ENCODE assay signal across 11 cellular contexts in the genomic region with DNA sequence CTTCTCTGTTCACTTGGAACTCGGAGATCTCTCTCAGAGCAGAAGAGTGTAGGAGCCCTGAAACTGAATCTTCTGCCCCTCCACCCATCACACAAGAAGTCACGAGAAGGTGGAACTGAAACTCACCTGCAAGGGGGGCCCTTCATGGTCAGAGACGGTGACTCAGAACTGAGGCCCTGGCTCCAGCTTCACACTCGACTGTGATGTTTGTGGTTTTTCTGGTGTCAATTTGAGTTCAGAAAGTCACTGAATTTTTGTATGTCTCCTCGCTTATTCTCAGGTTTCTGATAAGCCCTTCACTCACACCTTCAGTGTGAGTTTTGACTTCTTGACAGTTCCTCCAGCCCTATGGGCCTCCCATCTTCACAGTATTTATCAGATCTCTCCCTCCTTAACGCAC. TPM values are rescaled to one million over a fixed set of nuclear protein-coding genes. Genes with fewer than 3 reads are reported as not detected.
DNase-seq lines count a peak whose midpoint lies in the region; ATAC-seq and TF ChIP-seq lines count a peak whose summit lies in the region.
"Had no signal": no experiment of that assay in that cellular context is flagged by ENCODE, and none has a peak within 500 bp of the region (broad histone marks: within the 10 kb centered on the region; RNA-seq: fewer than 3 reads in every experiment).

No MANE protein-coding gene starts in this region.

- H3K9me3 Mint-ChIP-seq in activated naive CD4-positive, alpha-beta T cell treated with anti-CD3 and anti-CD28 coated beads, Interleukin-2, amount 50 U/mL, for 72 hours: peaks cover 7 to 21% of the 10 kb centered on the region in 2 donors

- H3K9me3 ChIP-seq in right cardiac atrium (ENCODE audit: control insufficient read depth, low read length): no peaks in the 10 kb centered on the region

- H3K4me1 ChIP-seq in right cardiac atrium (ENCODE audit: control insufficient read depth, insufficient read depth, low read length): no peaks in the 10 kb centered on the region

- H3K27me3 ChIP-seq in right cardiac atrium (ENCODE audit: control insufficient read depth, insufficient read depth): no peaks in the 10 kb centered on the region

- intact Hi-C loops in right cardiac atrium (cut with DNase I): no loop called here

- H3K27ac Mint-ChIP-seq in activated naive CD4-positive, alpha-beta T cell treated with anti-CD3 and anti-CD28 coated beads, Interleukin-2, amount 50 U/mL, for 72 hours: peak overlapping the region in 1 of 2 donors; percentile 0

- no peak overlapping the region for H3K27ac ChIP-seq in right cardiac atrium (ENCODE audit: low read length)
- H3K27ac ChIP-seq: VCaP had no signal

- no peak overlapping the region for H3K4me3 ChIP-seq in right cardiac atrium (ENCODE audit: low read length)

- ATAC-seq in GM19468 (IDR thresholded peaks at IDR 0.05; ENCODE audit: extremely low read depth, unreplicated experiment) (peak; percentile 84), HG03175 (IDR thresholded peaks at IDR 0.05; ENCODE audit: unreplicated experiment) (peak; percentile 94), right cardiac atrium (no peak)
- peak; percentile 95 for ATAC-seq in activated naive CD4-positive, alpha-beta T cell treated with anti-CD3 and anti-CD28 coated beads, Interleukin-2, amount 50 U/mL, for 72 hours

- in situ Hi-C loops in GM13977 (cut with MboI; ENCODE audit: low pct_unique_long_range_greater_than_20kb, low sequenced_read_pairs, unreplicated experiment): loop anchor here (5.0 kb wide), 1 partner anchor 45 kb away; no protein-coding TSS in a partner anchor

- DNase-seq in GM13977 (ENCODE audit: low spot score): peak; percentile 87
- DNase-seq in activated naive CD4-positive, alpha-beta T cell treated with anti-CD3 and anti-CD28 coated beads, Interleukin-2, amount 50 U/mL, for 72 hours (ENCODE audit: low spot score in 2 of 2): peak in 1 of 2 donors; percentile 41
- DNase-seq in AML-193 (lab: John Stamatoyannopoulos, UW): no peak
- DNase-seq in right cardiac atrium: no peak
- DNase-seq in SKM-1 (lab: John Stamatoyannopoulos, UW; ENCODE audit: unreplicated experiment): no peak
- DNase-seq in NCI-H1436 treated with DMSO at 0.1 percent for 48 hours (lab: John Stamatoyannopoulos, UW): no peak
- DNase-seq: DMS79 treated with DMSO at 0.1 percent for 48 hours had no signal

- H3K36me3 Mint-ChIP-seq in activated naive CD4-positive, alpha-beta T cell treated with anti-CD3 and anti-CD28 coated beads, Interleukin-2, amount 50 U/mL, for 72 hours: peaks cover 0 to 36% of the 10 kb centered on the region in 2 donors

- TF ChIP-seq CTCF in GM13977 (IDR thresholded peaks at IDR 0.05; ENCODE audit: extremely low read depth, insufficient read depth, missing control alignments): no peak

- WGBS in right cardiac atrium: 59% methylated on average over 6 of the region's 6 CpGs

RNA-seq across cellular contexts. Expression of gene SIGLEC5, which starts 23.1 kb away (rescaled TPM):
- not detected for total RNA-seq in activated naive CD4-positive, alpha-beta T cell treated with anti-CD3 and anti-CD28 coated beads, Interleukin-2, amount 50 U/mL, for 72 hours
- total RNA-seq in right cardiac atrium: 1 to 10 TPM in 1 of 4 donors, under 1 TPM in 2, not detected in 1; 0.20 to 1.2 (median 0.88) TPM
- not detected for polyA plus RNA-seq in right cardiac atrium
- total RNA-seq: mononuclear cell had no signal

RNA-seq across cellular contexts. Expression of gene ZNF175, which starts 36.0 kb away (rescaled TPM):
- total RNA-seq in activated naive CD4-positive, alpha-beta T cell treated with anti-CD3 and anti-CD28 coated beads, Interleukin-2, amount 50 U/mL, for 72 hours: 10 to 100 TPM; 11.3 to 14.2 TPM
- 10 to 100 TPM in 2 of 4 donors, 1 to 10 TPM in 2; 8.7 to 12.4 (median 10.1) TPM for total RNA-seq in right cardiac atrium
- 3.3 TPM for polyA plus RNA-seq in right cardiac atrium

RNA-seq across cellular contexts. Expression of gene SIGLEC14, which starts 39.5 kb away (rescaled TPM):
- under 1 TPM in 1 of 2 donors, not detected in 1; 0.47 TPM for total RNA-seq in activated naive CD4-positive, alpha-beta T cell treated with anti-CD3 and anti-CD28 coated beads, Interleukin-2, amount 50 U/mL, for 72 hours
- 1 to 10 TPM; 1.7 to 5.5 (median 3.8) TPM for total RNA-seq in right cardiac atrium
- polyA plus RNA-seq in right cardiac atrium: 0.75 TPM

Comparison
In these comparisons a context has a peak if more than half of its experiments do, and no peak if none do; other contexts are left out.
1. ATAC-seq: peak in GM19468 (single experiment), HG03175 (single experiment) and activated naive CD4-positive, alpha-beta T cell treated with anti-CD3 and anti-CD28 coated beads, Interleukin-2, amount 50 U/mL, for 72 hours (2 of 2); none in right cardiac atrium (0 of 2).